29 cellular contexts compared by ENCODE assay signal in the genomic region with DNA sequence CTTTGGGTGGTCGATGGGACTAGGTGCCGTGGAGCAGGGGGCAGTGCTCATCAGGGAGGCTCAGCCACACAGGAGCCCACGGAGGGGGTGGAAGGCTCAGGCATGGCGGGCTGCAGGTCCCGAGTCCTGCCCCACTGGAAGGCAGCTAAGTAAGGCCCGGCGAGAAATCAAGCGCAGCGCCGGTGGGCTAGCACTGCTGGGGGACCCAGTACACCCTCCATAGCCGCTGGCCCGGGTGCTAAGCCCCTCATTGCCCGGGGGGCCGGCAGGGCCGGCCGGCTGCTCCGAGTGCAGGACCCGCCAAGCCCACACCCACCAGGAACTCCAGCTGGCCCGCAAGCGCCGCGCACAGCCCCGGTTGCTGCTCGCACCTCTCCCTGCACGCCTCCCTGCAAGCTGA.
"Had no signal": no experiment of that assay in that cellular context is flagged by ENCODE, and none has a peak within 500 bp of the region (broad histone marks: within the 10 kb centered on the region; RNA-seq: fewer than 3 reads in every experiment).

No MANE protein-coding gene starts in this region.

- H3K4me3 Mint-ChIP-seq: stimulated activated effector memory CD8-positive, alpha-beta T cell treated with anti-CD3 and anti-CD28 coated beads, Interleukin-12 subunit alpha, Interleukin-12 subunit beta, amount 100 ng/mL, for 72 hours; stimulated activated memory B cell treated with anti-CD40 and anti-IgM and Interleukin-4, amounts not matched to agents 10 μg/mL and 1 μg/mL and 100 μg/mL, for 72 hours; stimulated activated naive B cell treated with anti-CD40 and anti-IgM and Interleukin-4, amounts not matched to agents 10 μg/mL and 1 μg/mL and 100 μg/mL, for 72 hours; stimulated activated naive CD8-positive, alpha-beta T cell treated with anti-CD3 and anti-CD28 coated beads, Interleukin-15, amount 100 ng/mL, for 72 hours; stimulated activated naive CD8-positive, alpha-beta T cell treated with anti-CD3 and anti-CD28 coated beads, Interleukin-15, Interleukin-2, amounts not matched to agents 100 ng/mL and 50 ng/mL, for 24 hours; type B pancreatic cell had no signal

- H3K4me1 Mint-ChIP-seq: stimulated activated memory B cell treated with anti-CD40 and anti-IgM and Interleukin-4, amounts not matched to agents 10 μg/mL and 1 μg/mL and 100 μg/mL, for 72 hours; stimulated activated naive CD8-positive, alpha-beta T cell treated with anti-CD3 and anti-CD28 coated beads, Interleukin-15, amount 100 ng/mL, for 72 hours had no signal

- H3K27ac ChIP-seq: stomach, suprapubic skin, testis, thoracic aorta, thyroid gland, tibial artery, tibial nerve, transverse colon, upper lobe of left lung, upper lobe of right lung, uterus, vagina had no signal

- FAIRE-seq: urothelium cell line had no signal

- H3K9me3 ChIP-seq: stomach, suprapubic skin, testis, thoracic aorta, thyroid gland, tibial artery, tibial nerve, transverse colon, upper lobe of left lung, upper lobe of right lung, uterus, vagina had no signal

- H3K27me3 ChIP-seq: stomach, suprapubic skin, testis, thyroid gland, tibial artery, tibial nerve, transverse colon, upper lobe of left lung, upper lobe of right lung, uterus, vagina had no signal

- H3K27ac Mint-ChIP-seq: stimulated activated effector memory CD8-positive, alpha-beta T cell treated with anti-CD3 and anti-CD28 coated beads, Interleukin-12 subunit alpha, Interleukin-12 subunit beta, amount 100 ng/mL, for 72 hours; stimulated activated memory B cell treated with anti-CD40 and anti-IgM and Interleukin-4, amounts not matched to agents 10 μg/mL and 1 μg/mL and 100 μg/mL, for 72 hours; stimulated activated naive B cell treated with anti-CD40 and anti-IgM and Interleukin-4, amounts not matched to agents 10 μg/mL and 1 μg/mL and 100 μg/mL, for 72 hours; stimulated activated naive CD8-positive, alpha-beta T cell treated with anti-CD3 and anti-CD28 coated beads, Interleukin-15, Interleukin-2, amounts not matched to agents 100 ng/mL and 50 ng/mL, for 24 hours; type B pancreatic cell had no signal

- DNase-seq: stimulated activated CD4-positive, alpha-beta T cell treated with anti-CD3 and anti-CD28 coated beads, Interleukin-2, amount 100 ng/mL, for 48 hours; stimulated activated CD4-positive, alpha-beta T cell treated with anti-CD3 and anti-CD28 coated beads, Interleukin-4, amount 100 ng/mL, for 1 hour; stimulated activated CD4-positive, alpha-beta T cell treated with anti-CD3 and anti-CD28 coated beads, Interleukin-4, amount 100 ng/mL, for 24 hours; stimulated activated CD4-positive, alpha-beta T cell treated with anti-CD3 and anti-CD28 coated beads, Interleukin-4, amount 100 ng/mL, for 4 hours; stimulated activated CD8-positive, alpha-beta memory T cell treated with anti-CD3 and anti-CD28 coated beads, Interleukin-4, amount 100 ng/mL, for 48 hours; stimulated activated naive B cell treated with anti-CD40 and anti-IgM and Interleukin-4, amounts not matched to agents 10 μg/mL and 1 μg/mL and 100 μg/mL, for 72 hours; stimulated activated naive CD4-positive, alpha-beta T cell; stimulated activated naive CD4-positive, alpha-beta T cell treated with Interleukin-2 at 50 U/mL for 16 hours; stimulated activated naive CD8-positive, alpha-beta T cell treated with anti-CD3 and anti-CD28 coated beads, Interleukin-15, amount 100 ng/mL, for 72 hours; stimulated activated naive CD8-positive, alpha-beta T cell treated with anti-CD3 and anti-CD28 coated beads, Interleukin-15, Interleukin-2, amounts not matched to agents 100 U/mL and 50 U/mL, for 24 hours; stomach; substantia nigra; testis; thyroid gland; tibial artery; transverse colon; trophoblast cell; upper lobe of right lung; uterus had no signal

- ATAC-seq: stimulated activated effector memory CD8-positive, alpha-beta T cell treated with anti-CD3 and anti-CD28 coated beads, Interleukin-12 subunit alpha, Interleukin-12 subunit beta, amount 100 ng/mL, for 72 hours; stimulated activated memory B cell treated with anti-CD40 and anti-IgM and Interleukin-4, amounts not matched to agents 10 μg/mL and 1 μg/mL and 100 μg/mL, for 72 hours; stimulated activated naive B cell treated with anti-CD40 and anti-IgM and Interleukin-4, amounts not matched to agents 10 μg/mL and 1 μg/mL and 100 μg/mL, for 72 hours; stimulated activated naive CD8-positive, alpha-beta T cell treated with anti-CD3 and anti-CD28 coated beads, Interleukin-15, amount 100 ng/mL, for 72 hours; stimulated activated naive CD8-positive, alpha-beta T cell treated with anti-CD3 and anti-CD28 coated beads, Interleukin-15, Interleukin-2, amounts not matched to agents 100 U/mL and 50 U/mL, for 24 hours; upper lobe of right lung had no signal

- H3K9me3 Mint-ChIP-seq: stimulated activated effector memory CD8-positive, alpha-beta T cell treated with anti-CD3 and anti-CD28 coated beads, Interleukin-12 subunit alpha, Interleukin-12 subunit beta, amount 100 ng/mL, for 72 hours; stimulated activated memory B cell treated with anti-CD40 and anti-IgM and Interleukin-4, amounts not matched to agents 10 μg/mL and 1 μg/mL and 100 μg/mL, for 72 hours; stimulated activated naive B cell treated with anti-CD40 and anti-IgM and Interleukin-4, amounts not matched to agents 10 μg/mL and 1 μg/mL and 100 μg/mL, for 72 hours; stimulated activated naive CD8-positive, alpha-beta T cell treated with anti-CD3 and anti-CD28 coated beads, Interleukin-15, amount 100 ng/mL, for 72 hours; stimulated activated naive CD8-positive, alpha-beta T cell treated with anti-CD3 and anti-CD28 coated beads, Interleukin-15, Interleukin-2, amounts not matched to agents 100 ng/mL and 50 ng/mL, for 24 hours; type B pancreatic cell had no signal

- H3K4me1 ChIP-seq: stomach, suprapubic skin, testis, thyroid gland, tibial artery, tibial nerve, transverse colon, upper lobe of left lung, upper lobe of right lung, uterus, vagina had no signal

- H3K36me3 ChIP-seq: uterus had no signal

- H3K4me3 ChIP-seq: stomach, suprapubic skin, testis, thoracic aorta, thyroid gland, tibial artery, tibial nerve, transverse colon, upper lobe of left lung, upper lobe of right lung, uterus, vagina had no signal

- H3K27me3 Mint-ChIP-seq: stimulated activated memory B cell treated with anti-CD40 and anti-IgM and Interleukin-4, amounts not matched to agents 10 μg/mL and 1 μg/mL and 100 μg/mL, for 72 hours; stimulated activated naive B cell treated with anti-CD40 and anti-IgM and Interleukin-4, amounts not matched to agents 10 μg/mL and 1 μg/mL and 100 μg/mL, for 72 hours; stimulated activated naive CD8-positive, alpha-beta T cell treated with anti-CD3 and anti-CD28 coated beads, Interleukin-15, amount 100 ng/mL, for 72 hours; stimulated activated naive CD8-positive, alpha-beta T cell treated with anti-CD3 and anti-CD28 coated beads, Interleukin-15, Interleukin-2, amounts not matched to agents 100 ng/mL and 50 ng/mL, for 24 hours; type B pancreatic cell had no signal
